Comparison of ENCODE assay signal across 36 cellular contexts in the genomic region with DNA sequence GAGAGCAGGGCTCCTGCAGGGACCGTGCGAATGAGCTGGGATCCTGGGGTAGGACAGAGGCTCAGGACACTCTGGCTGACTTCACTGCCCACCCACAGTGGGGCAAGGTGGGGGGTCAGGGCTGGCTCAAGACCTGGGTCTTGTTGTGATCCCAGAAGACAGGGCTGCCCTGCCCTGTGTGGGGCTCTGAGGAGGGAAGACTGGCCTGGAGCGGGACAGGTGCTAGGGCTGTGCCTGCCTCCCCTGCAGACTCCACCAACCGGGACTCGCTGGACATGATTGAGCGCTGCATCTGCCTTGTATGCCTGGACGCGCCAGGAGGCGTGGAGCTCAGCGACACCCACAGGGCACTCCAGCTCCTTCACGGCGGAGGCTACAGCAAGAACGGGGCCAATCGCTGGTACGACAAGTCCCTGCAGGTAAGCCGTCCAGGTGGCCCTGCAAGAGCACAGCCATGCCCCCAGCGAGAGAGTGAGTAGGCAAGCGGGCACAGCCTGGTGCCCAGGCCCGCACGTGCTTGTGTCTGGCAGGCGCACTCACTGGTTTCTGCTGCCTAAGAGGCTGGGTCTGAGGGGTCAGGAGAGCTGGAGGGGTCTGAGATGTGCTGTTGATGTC. TPM values are rescaled to one million over a fixed set of nuclear protein-coding genes. Genes with fewer than 3 reads are reported as not detected.
DNase-seq lines count a peak whose midpoint lies in the region; ATAC-seq, FAIRE-seq and TF ChIP-seq lines count a peak whose summit lies in the region.
"Had no signal": no experiment of that assay in that cellular context is flagged by ENCODE, and none has a peak within 500 bp of the region (broad histone marks: within the 10 kb centered on the region; RNA-seq: fewer than 3 reads in every experiment).

No MANE protein-coding gene starts in this region.

- no peak overlapping the region for H3K27ac Mint-ChIP-seq in immature natural killer cell
- H3K27ac Mint-ChIP-seq: activated CD4-positive, alpha-beta memory T cell treated with anti-CD3 and anti-CD28 coated beads for 36 hours; activated naive CD8-positive, alpha-beta T cell treated with anti-CD3 and anti-CD28 coated beads for 36 hours; CD8-positive, alpha-beta T cell; GM23338; natural killer cell treated with Interleukin-12 subunit alpha and Interleukin-12 subunit beta and Interleukin-15 and Interleukin-18, amount 100 ng/mL, for 72 hours; stimulated activated naive B cell treated with anti-CD40 and anti-IgM and Interleukin-4, amounts not matched to agents 10 μg/mL and 1 μg/mL and 100 μg/mL, for 72 hours had no signal

- intact Hi-C loops in upper lobe of right lung (cut with DNase I), result no loop called here

- peaks cover 0 to 2% (median 2%) of the 10 kb centered on the region in 3 donors for H3K27me3 Mint-ChIP-seq in immature natural killer cell (ENCODE audit: low read depth in 3 of 3)

- DNase-seq in activated effector memory CD4-positive, alpha-beta T cell treated with anti-CD3 and anti-CD28 coated beads, Interleukin-2, amount 50 U/mL, for 16 hours, result peak; percentile 56
- DNase-seq in activated effector memory CD4-positive, alpha-beta T cell treated with Interleukin-2 at 50 U/mL for 16 hours, result no peak
- peak; percentile 45 for DNase-seq in RWPE2 (ENCODE audit: low spot score)
- peak; percentile 43 for DNase-seq in islet precursor cell
- peak; percentile 52 for DNase-seq in upper lobe of right lung
- no peak for DNase-seq in frontal cortex (ENCODE audit: low spot score in 2 of 2)
- DNase-seq in immature natural killer cell, result no peak
- no peak for DNase-seq in pons (ENCODE audit: low spot score)
- DNase-seq: activated CD4-positive, alpha-beta memory T cell treated with anti-CD3 and anti-CD28 coated beads for 36 hours; activated CD4-positive, alpha-beta T cell treated with anti-CD3 and anti-CD28 coated beads for 1 hour; activated naive CD8-positive, alpha-beta T cell treated with anti-CD3 and anti-CD28 coated beads for 36 hours; activated T-cell treated with anti-CD3 and anti-CD28 coated beads for 4 hours; CD8-positive, alpha-beta T cell; cortex of kidney; heart left ventricle; KBM-7; MM.1S; mucosa of descending colon; NCI-H1930; NCI-H345; NCI-H748 treated with DMSO at 0.1 percent for 48 hours; Right ventricle myocardium superior; stimulated activated naive B cell treated with anti-CD40 and anti-IgM and Interleukin-4, amounts not matched to agents 10 μg/mL and 1 μg/mL and 100 μg/mL, for 72 hours had no signal

- H3K36me3 ChIP-seq in RWPE2 (ENCODE audit: low read depth), result no peaks in the 10 kb centered on the region
- H3K36me3 ChIP-seq in upper lobe of right lung, result no peaks in the 10 kb centered on the region
- H3K36me3 ChIP-seq: heart left ventricle had no signal

- H3K9me3 Mint-ChIP-seq in immature natural killer cell, result no peaks in the 10 kb centered on the region
- H3K9me3 Mint-ChIP-seq: activated CD4-positive, alpha-beta memory T cell treated with anti-CD3 and anti-CD28 coated beads for 36 hours; activated naive CD8-positive, alpha-beta T cell treated with anti-CD3 and anti-CD28 coated beads for 36 hours; CD8-positive, alpha-beta T cell; GM23338; natural killer cell treated with Interleukin-12 subunit alpha and Interleukin-12 subunit beta and Interleukin-15 and Interleukin-18, amount 100 ng/mL, for 72 hours; stimulated activated naive B cell treated with anti-CD40 and anti-IgM and Interleukin-4, amounts not matched to agents 10 μg/mL and 1 μg/mL and 100 μg/mL, for 72 hours had no signal

- H3K4me1 ChIP-seq in RWPE2 (ENCODE audit: insufficient read depth, poor library complexity, severe bottlenecking), result no peaks in the 10 kb centered on the region
- H3K4me1 ChIP-seq in upper lobe of right lung, result no peaks in the 10 kb centered on the region
- H3K4me1 ChIP-seq: heart left ventricle had no signal

- ATAC-seq in RWPE2 (ENCODE audit: low read depth) (no peak), upper lobe of right lung (no peak)
- ATAC-seq: CD8-positive, alpha-beta T cell; heart left ventricle; mucosa of descending colon; stimulated activated naive B cell treated with anti-CD40 and anti-IgM and Interleukin-4, amounts not matched to agents 10 μg/mL and 1 μg/mL and 100 μg/mL, for 72 hours had no signal

- TF ChIP-seq CTCF in RWPE2 (IDR thresholded peaks at IDR 0.05; ENCODE audit: poor library complexity, severe bottlenecking), result no peak
- TF ChIP-seq CTCF in upper lobe of right lung (IDR thresholded peaks at IDR 0.05), result no peak

- H3K27ac ChIP-seq in RWPE2 (ENCODE audit: poor library complexity, severe bottlenecking) (no peak overlapping the region), upper lobe of right lung (no peak overlapping the region)
- H3K27ac ChIP-seq: heart left ventricle had no signal

- no peaks in the 10 kb centered on the region for H3K4me1 Mint-ChIP-seq in immature natural killer cell

- no peak overlapping the region for H3K4me3 Mint-ChIP-seq in immature natural killer cell
- H3K4me3 Mint-ChIP-seq: activated CD4-positive, alpha-beta memory T cell treated with anti-CD3 and anti-CD28 coated beads for 36 hours; activated naive CD8-positive, alpha-beta T cell treated with anti-CD3 and anti-CD28 coated beads for 36 hours; CD8-positive, alpha-beta T cell; GM23338; natural killer cell treated with Interleukin-12 subunit alpha and Interleukin-12 subunit beta and Interleukin-15 and Interleukin-18, amount 100 ng/mL, for 72 hours; stimulated activated naive B cell treated with anti-CD40 and anti-IgM and Interleukin-4, amounts not matched to agents 10 μg/mL and 1 μg/mL and 100 μg/mL, for 72 hours had no signal

- H3K27me3 ChIP-seq in RWPE2 (ENCODE audit: insufficient read depth, poor library complexity, severe bottlenecking) (no peaks in the 10 kb centered on the region), upper lobe of right lung (peaks cover 4% of the 10 kb centered on the region)

- H3K9me3 ChIP-seq in RWPE2 (ENCODE audit: severe bottlenecking), result no peaks in the 10 kb centered on the region
- no peaks in the 10 kb centered on the region for H3K9me3 ChIP-seq in upper lobe of right lung
- H3K9me3 ChIP-seq: heart left ventricle, mucosa of descending colon had no signal

- H3K4me3 ChIP-seq in RWPE2 (ENCODE audit: severe bottlenecking), result no peak overlapping the region
- no peak overlapping the region for H3K4me3 ChIP-seq in upper lobe of right lung
- H3K4me3 ChIP-seq: GM23338, heart left ventricle, lung, mucosa of descending colon had no signal

- no peaks in the 10 kb centered on the region for H3K36me3 Mint-ChIP-seq in immature natural killer cell
- H3K36me3 Mint-ChIP-seq: activated CD4-positive, alpha-beta memory T cell treated with anti-CD3 and anti-CD28 coated beads for 36 hours; activated naive CD8-positive, alpha-beta T cell treated with anti-CD3 and anti-CD28 coated beads for 36 hours; CD8-positive, alpha-beta T cell; natural killer cell treated with Interleukin-12 subunit alpha and Interleukin-12 subunit beta and Interleukin-15 and Interleukin-18, amount 100 ng/mL, for 72 hours; stimulated activated naive B cell treated with anti-CD40 and anti-IgM and Interleukin-4, amounts not matched to agents 10 μg/mL and 1 μg/mL and 100 μg/mL, for 72 hours had no signal

- FAIRE-seq in frontal cortex (lab: Jason Lieb, UNC), result no peak
- FAIRE-seq: A204.1, HTR-8/SVneo, urothelium cell line had no signal

RNA-seq across cellular contexts. Expression of a gene that starts 32.5 kb away (rescaled TPM):
- not detected for total RNA-seq in upper lobe of right lung
- not detected for total RNA-seq in frontal cortex
- not detected for polyA plus RNA-seq in immature natural killer cell
- total RNA-seq: activated CD4-positive, alpha-beta memory T cell treated with anti-CD3 and anti-CD28 coated beads for 36 hours; activated naive CD8-positive, alpha-beta T cell treated with anti-CD3 and anti-CD28 coated beads for 36 hours; aorta; CD8-positive, alpha-beta T cell; fibroblast of villous mesenchyme; GM23338; heart left ventricle; lung; natural killer cell treated with Interleukin-12 subunit alpha and Interleukin-12 subunit beta and Interleukin-15 and Interleukin-18, amount 100 ng/mL, for 72 hours; omental fat pad; Right ventricle myocardium superior; skeletal muscle tissue; temporal lobe had no signal
- polyA plus RNA-seq: aorta, esophagus, GM23338, heart left ventricle, lung had no signal

RNA-seq across cellular contexts. Expression of a gene that starts 33.1 kb away (rescaled TPM):
- total RNA-seq in upper lobe of right lung, result not detected
- not detected for total RNA-seq in frontal cortex
- polyA plus RNA-seq in immature natural killer cell, result not detected
- total RNA-seq: activated CD4-positive, alpha-beta memory T cell treated with anti-CD3 and anti-CD28 coated beads for 36 hours; activated naive CD8-positive, alpha-beta T cell treated with anti-CD3 and anti-CD28 coated beads for 36 hours; aorta; CD8-positive, alpha-beta T cell; fibroblast of villous mesenchyme; GM23338; heart left ventricle; mucosa of descending colon; natural killer cell treated with Interleukin-12 subunit alpha and Interleukin-12 subunit beta and Interleukin-15 and Interleukin-18, amount 100 ng/mL, for 72 hours; omental fat pad; Right ventricle myocardium superior; skeletal muscle tissue; T-helper 2 cell treated with Interferon-gamma antibody and Interleukin-4, amounts not matched to agents 100 ng/mL and 5 ng/mL, for 36 hours; temporal lobe had no signal
- polyA plus RNA-seq: aorta, esophagus, GM23338, heart left ventricle, lung had no signal

RNA-seq across cellular contexts. Expression of a gene that starts 36.3 kb away (rescaled TPM):
- total RNA-seq in upper lobe of right lung (not detected), frontal cortex (under 0.01 TPM)
- polyA plus RNA-seq in immature natural killer cell, result not detected
- total RNA-seq: activated CD4-positive, alpha-beta memory T cell treated with anti-CD3 and anti-CD28 coated beads for 36 hours; activated naive CD8-positive, alpha-beta T cell treated with anti-CD3 and anti-CD28 coated beads for 36 hours; aorta; CD8-positive, alpha-beta T cell; GM23338; heart left ventricle; lung; natural killer cell treated with Interleukin-12 subunit alpha and Interleukin-12 subunit beta and Interleukin-15 and Interleukin-18, amount 100 ng/mL, for 72 hours; omental fat pad; Right ventricle myocardium superior; skeletal muscle tissue; T-helper 2 cell treated with Interferon-gamma antibody and Interleukin-4, amounts not matched to agents 100 ng/mL and 5 ng/mL, for 36 hours; temporal lobe had no signal
- polyA plus RNA-seq: aorta, esophagus, heart left ventricle, lung had no signal

Comparison
In these comparisons a context has a peak if more than half of its experiments do, and no peak if none do; other contexts are left out.
1. DNase-seq: peak in activated effector memory CD4-positive, alpha-beta T cell treated with anti-CD3 and anti-CD28 coated beads, Interleukin-2, amount 50 U/mL, for 16 hours (single experiment), RWPE2 (single experiment), islet precursor cell (single experiment) and upper lobe of right lung (single experiment); none in activated effector memory CD4-positive, alpha-beta T cell treated with Interleukin-2 at 50 U/mL for 16 hours (single experiment), frontal cortex (0 of 2), immature natural killer cell (0 of 3) and pons (single experiment).